ENCODE assay signal across 16 cellular contexts in genomic region chr2:43034921-43035320, GRCh38.
DNase-seq lines count a peak whose midpoint lies in the region; ATAC-seq and TF ChIP-seq lines count a peak whose summit lies in the region.
"Had no signal": no experiment of that assay in that cellular context is flagged by ENCODE, and none has a peak within 500 bp of the region (broad histone marks: within the 10 kb centered on the region; RNA-seq: fewer than 3 reads in every experiment).

No MANE protein-coding gene starts in this region.

- CTCF ChIA-PET in RWPE1 (lab: Yijun Ruan, JAX): no interaction called here

- H3K36me3 ChIP-seq in spleen (no peaks in the 10 kb centered on the region), esophagus muscularis mucosa (no peaks in the 10 kb centered on the region)
- H3K36me3 ChIP-seq: HAP-1 had no signal

- peaks cover 0 to 14% (median 9%) of the 10 kb centered on the region in 6 donors for H3K4me1 ChIP-seq in spleen
- peaks cover 14 to 30% (median 18%) of the 10 kb centered on the region in 4 donors for H3K4me1 ChIP-seq in esophagus muscularis mucosa
- H3K4me1 ChIP-seq: HAP-1 had no signal

- no peak for ATAC-seq in GM21526 (IDR thresholded peaks at IDR 0.05; ENCODE audit: low FRiP score, unreplicated experiment)

- H3K4me3 Mint-ChIP-seq in chondrocyte (ENCODE audit: unreplicated experiment): no peak overlapping the region

- no peaks in the 10 kb centered on the region for H3K9me3 ChIP-seq in spleen
- H3K9me3 ChIP-seq in esophagus muscularis mucosa: no peaks in the 10 kb centered on the region
- H3K9me3 ChIP-seq: HAP-1 had no signal

- H3K4me3 ChIP-seq in spleen: no peak overlapping the region
- no peak overlapping the region for H3K4me3 ChIP-seq in esophagus muscularis mucosa
- H3K4me3 ChIP-seq: HAP-1 had no signal

- H3K27me3 Mint-ChIP-seq in chondrocyte (ENCODE audit: low read depth): no peaks in the 10 kb centered on the region
- H3K27me3 Mint-ChIP-seq: CD4-positive, alpha-beta memory T cell had no signal

- POLR2A ChIA-PET in RWPE1 (lab: Yijun Ruan, JAX; ENCODE audit: low non-redundant PET): no interaction called here

- TF ChIP-seq POLR2A in spleen (IDR thresholded peaks at IDR 0.05) (no peak), esophagus muscularis mucosa (IDR thresholded peaks at IDR 0.05; ENCODE audit: low read depth) (no peak)

- H3K4me1 Mint-ChIP-seq in chondrocyte (ENCODE audit: low read depth): peaks cover 22% of the 10 kb centered on the region

- intact Hi-C loops in posterior vena cava (cut with DNase I) (no loop called here), spleen (cut with DNase I; ENCODE audit: low total_unique reads) (no loop called here), esophagus muscularis mucosa (cut with DNase I) (no loop called here)

- H3K27ac Mint-ChIP-seq in chondrocyte (ENCODE audit: unreplicated experiment): no peak overlapping the region
- H3K27ac Mint-ChIP-seq: CD4-positive, alpha-beta memory T cell had no signal

- DNase-seq in RWPE1 (ENCODE audit: low spot score) (no peak), chondrocyte (ENCODE audit: low spot score) (peak; percentile 44), posterior vena cava (ENCODE audit: low spot score) (peak; percentile 32), spleen (peak; percentile 14), esophagus muscularis mucosa (ENCODE audit: extremely low spot score) (no peak)
- no peak for DNase-seq in activated CD4-positive, alpha-beta T cell treated with anti-CD3 and anti-CD28 coated beads for 1 hour
- DNase-seq: C1 segment of cervical spinal cord; Calu3; CD4-positive, alpha-beta memory T cell; COR-L47; DMS53; DMS79 treated with DMSO at 0.1 percent for 48 hours; GF-D8; GOT3 had no signal

- 86 to 94% (median 89%) methylated on average over 7 of the region's 7 CpGs for WGBS in spleen, 5 donors
- WGBS in esophagus muscularis mucosa: 90% methylated on average over 7 of the region's 7 CpGs

- H3K27me3 ChIP-seq in spleen (replicated peaks in 1 of 7) (no peaks in the 10 kb centered on the region), esophagus muscularis mucosa (no peaks in the 10 kb centered on the region)

- H3K27ac ChIP-seq in RWPE1 (peak overlapping the region; percentile 23; the same call in 1 of the 2 replicates), spleen (no peak overlapping the region), esophagus muscularis mucosa (replicated peaks in 1 of 4) (no peak overlapping the region)

- TF ChIP-seq EP300 in esophagus muscularis mucosa (IDR thresholded peaks at IDR 0.05): no peak

- no peak for TF ChIP-seq CTCF in RWPE1 (conservative IDR thresholded peaks at IDR 0.05; ENCODE audit: low read depth)
- no peak for TF ChIP-seq CTCF in chondrocyte (IDR thresholded peaks at IDR 0.05)
- TF ChIP-seq CTCF in spleen (IDR thresholded peaks at IDR 0.05 in 8 of 11, conservative IDR thresholded peaks at IDR 0.05 in 3 of 11): no peak
- no peak for TF ChIP-seq CTCF in esophagus muscularis mucosa (IDR thresholded peaks at IDR 0.05)

- no peaks in the 10 kb centered on the region for H3K36me3 Mint-ChIP-seq in chondrocyte (ENCODE audit: low read depth)
- H3K36me3 Mint-ChIP-seq: CD4-positive, alpha-beta memory T cell had no signal

- no peaks in the 10 kb centered on the region for H3K9me3 Mint-ChIP-seq in chondrocyte (ENCODE audit: low read depth)
- H3K9me3 Mint-ChIP-seq: CD4-positive, alpha-beta memory T cell had no signal

Comparison
In these comparisons a context has a peak if more than half of its experiments do, and no peak if none do; other contexts are left out.
1. DNase-seq: peak in chondrocyte (single experiment), posterior vena cava (single experiment) and spleen (single experiment); none in RWPE1 (single experiment), activated CD4-positive, alpha-beta T cell treated with anti-CD3 and anti-CD28 coated beads for 1 hour (single experiment) and esophagus muscularis mucosa (single experiment).